ENCODE assay signal across 26 cellular contexts in genomic region chr14:87082917-87083316, GRCh38.
"Had no signal": no experiment of that assay in that cellular context is flagged by ENCODE, and none has a peak within 500 bp of the region (broad histone marks: within the 10 kb centered on the region; RNA-seq: fewer than 3 reads in every experiment).

No MANE protein-coding gene starts in this region.

- H3K4me2 ChIP-seq: neural progenitor cell had no signal

- DNase-seq: hypothalamus; immature natural killer cell; kidney; left colon; left lung; lower lobe of right lung; mammary epithelial cell; mesenchymal stem cell; naive thymus-derived CD8-positive, alpha-beta T cell; nephron progenitor cell; ovary; retina; right cardiac atrium; sigmoid colon; small intestine; spleen; stimulated activated CD4-positive, alpha-beta T cell treated with anti-CD3 and anti-CD28 coated beads, Interleukin-4, amount 100 ng/mL, for 24 hours; stimulated activated naive CD4-positive, alpha-beta T cell; transverse colon; upper lobe of left lung had no signal

- H2AFZ ChIP-seq: neural progenitor cell had no signal

- H3K9ac ChIP-seq: neural progenitor cell had no signal

- H3K27ac ChIP-seq: left lung, lower lobe of right lung, neural progenitor cell, neutrophil, ovary, prostate gland, sigmoid colon, spleen, transverse colon, upper lobe of left lung, vagina had no signal

- FAIRE-seq: islet of Langerhans, kidney, small intestine had no signal

- H3K9me3 ChIP-seq: lower lobe of right lung, neutrophil, ovary, prostate gland, sigmoid colon, transverse colon, upper lobe of left lung, vagina had no signal

- H3K36me3 ChIP-seq: left lung, lower lobe of right lung, neural progenitor cell, neutrophil, ovary, prostate gland, sigmoid colon, spleen, transverse colon, upper lobe of left lung, vagina had no signal

- H3K27me3 ChIP-seq: left lung, neural progenitor cell, neutrophil, ovary, sigmoid colon, spleen, transverse colon, upper lobe of left lung, vagina had no signal

- H3K4me3 ChIP-seq: left lung, lower lobe of right lung, neural progenitor cell, ovary, prostate gland, sigmoid colon, spleen, transverse colon, upper lobe of left lung, vagina had no signal

- H3K4me1 ChIP-seq: left lung, lower lobe of right lung, neural progenitor cell, prostate gland, sigmoid colon, spleen, transverse colon, upper lobe of left lung, vagina had no signal

- ATAC-seq: left colon; left lung; lower lobe of right lung; naive thymus-derived CD8-positive, alpha-beta T cell; right cardiac atrium; stimulated activated effector memory CD8-positive, alpha-beta T cell treated with anti-CD3 and anti-CD28 coated beads, Interleukin-12 subunit alpha, Interleukin-12 subunit beta, amount 100 ng/mL, for 72 hours had no signal
